1 cellular context compared by ENCODE assay signal in genomic region chr5:110045153-110045552, GRCh38.
TF ChIP-seq lines count a peak whose summit lies in the region.

No MANE protein-coding gene starts in this region.

TF ChIP-seq in H1, 55 proteins besides CTCF, POLR2A, EP300 and RAD21:
- TF ChIP-seq RNF2 (IDR thresholded peaks at IDR 0.05; ENCODE audit: borderline replicate concordance, low read depth, low read length, missing control alignments, poor library complexity, severe bottlenecking), result no peak
- TF ChIP-seq HDAC6 (IDR thresholded peaks at IDR 0.05; ENCODE audit: low read depth, low read length), result no peak
- TF ChIP-seq POLR2AphosphoS5 (IDR thresholded peaks at IDR 0.05; ENCODE audit: low read depth, low read length), result no peak
- TF ChIP-seq SIRT6 (IDR thresholded peaks at IDR 0.05; ENCODE audit: low read length), result no peak
- no peak for TF ChIP-seq POU5F1 (IDR thresholded peaks at IDR 0.05; ENCODE audit: low read depth, low read length)
- no peak for TF ChIP-seq CBX5 (IDR thresholded peaks at IDR 0.05; ENCODE audit: low read depth, low read length)
- no peak for TF ChIP-seq KDM4A (IDR thresholded peaks at IDR 0.05; ENCODE audit: low read depth, low read length, severe bottlenecking)
- no peak for TF ChIP-seq NRF1 (IDR thresholded peaks at IDR 0.05; ENCODE audit: low read depth, low read length)
